In the genomic region with DNA sequence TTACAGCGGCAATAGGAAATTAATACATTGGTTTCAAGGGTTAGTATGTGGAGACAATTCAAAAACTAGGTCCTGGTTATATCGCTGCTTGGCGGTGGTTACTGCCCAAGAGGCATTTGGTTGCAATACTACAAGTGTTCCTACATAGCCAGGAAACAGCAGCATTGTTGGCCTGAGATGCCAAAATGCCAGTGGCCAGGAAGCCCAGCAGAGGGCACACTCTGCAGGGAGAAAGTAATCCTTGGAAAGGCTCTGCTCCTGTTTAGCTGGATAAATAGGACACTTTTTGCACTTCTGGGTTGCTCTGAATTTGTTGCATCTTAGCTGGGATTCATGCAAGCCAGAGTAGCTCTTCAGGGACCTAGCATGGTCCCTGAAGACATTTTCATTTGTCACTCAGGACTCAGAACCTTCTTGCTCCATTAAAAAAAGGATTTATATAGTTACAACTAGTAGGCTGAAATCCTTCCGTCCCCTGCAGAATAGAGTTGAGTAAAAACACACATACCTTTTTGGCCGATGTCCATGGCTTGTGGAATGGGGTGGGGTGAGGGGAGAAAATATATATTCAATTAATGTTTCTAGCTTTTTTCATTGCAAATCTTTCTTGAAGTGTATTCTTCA, we compare ENCODE assay signal across 10 cellular contexts. TPM values are rescaled to one million over a fixed set of nuclear protein-coding genes. Genes with fewer than 3 reads are reported as not detected.
DNase-seq lines count a peak whose midpoint lies in the region; ATAC-seq and TF ChIP-seq lines count a peak whose summit lies in the region.
"Had no signal": no experiment of that assay in that cellular context is flagged by ENCODE, and none has a peak within 500 bp of the region (broad histone marks: within the 10 kb centered on the region; RNA-seq: fewer than 3 reads in every experiment).

No MANE protein-coding gene starts in this region.

- H3K36me3 ChIP-seq in kidney epithelial cell (ENCODE audit: control insufficient read depth, insufficient read depth, low read length) (no peaks in the 10 kb centered on the region), aorta (ENCODE audit: control insufficient read depth in 1 of 2, insufficient read depth in 2 of 2, low read length in 1 of 2) (no peaks in the 10 kb centered on the region)

- H3K27me3 ChIP-seq in kidney epithelial cell (ENCODE audit: control insufficient read depth, insufficient read depth, low read length) (no peaks in the 10 kb centered on the region), aorta (ENCODE audit: control insufficient read depth in 1 of 2, insufficient read depth in 2 of 2, low read length in 1 of 2) (no peaks in the 10 kb centered on the region)

- no peaks in the 10 kb centered on the region for H3K36me3 Mint-ChIP-seq in activated T-cell treated with anti-CD3 and anti-CD28 coated beads, Interleukin-2, amount 50 U/mL, for 72 hours (ENCODE audit: insufficient read depth in 2 of 2)

- no peak overlapping the region for H3K4me3 ChIP-seq in GM12875 (ENCODE audit: low read depth, low read length)
- no peak overlapping the region for H3K4me3 ChIP-seq in kidney epithelial cell (ENCODE audit: low read depth, low read length)
- no peak overlapping the region for H3K4me3 ChIP-seq in aorta (ENCODE audit: low read length in 2 of 2)

- no peak overlapping the region for H3K27ac Mint-ChIP-seq in activated T-cell treated with anti-CD3 and anti-CD28 coated beads, Interleukin-2, amount 50 U/mL, for 72 hours

- peak; percentile 76 for ATAC-seq in aorta (ENCODE audit: low FRiP score)
- ATAC-seq in GM21526 (IDR thresholded peaks at IDR 0.05; ENCODE audit: low FRiP score, unreplicated experiment), result no peak
- no peak for ATAC-seq in activated T-cell treated with anti-CD3 and anti-CD28 coated beads, Interleukin-2, amount 50 U/mL, for 72 hours (replicated peaks in 1 of 2)

- intact Hi-C loops in aorta (cut with DNase I), result loop anchor here (1.0 to 5.0 kb wide), 2 partner anchors 524 kb away; no protein-coding TSS in a partner anchor

- no peak overlapping the region for H3K27ac ChIP-seq in aorta (ENCODE audit: low read depth in 1 of 2, low read length in 2 of 2)
- H3K27ac ChIP-seq: epithelial cell of prostate had no signal

- H3K9me3 Mint-ChIP-seq in activated T-cell treated with anti-CD3 and anti-CD28 coated beads, Interleukin-2, amount 50 U/mL, for 72 hours, result no peaks in the 10 kb centered on the region

- H3K9me3 ChIP-seq in aorta (ENCODE audit: control insufficient read depth, low read length), result no peaks in the 10 kb centered on the region

- TF ChIP-seq CTCF in GM12875 (IDR thresholded peaks at IDR 0.05; ENCODE audit: borderline replicate concordance, insufficient read depth, low read depth, low read length), result peak; percentile 60
- TF ChIP-seq CTCF in kidney epithelial cell (IDR thresholded peaks at IDR 0.05; ENCODE audit: insufficient read depth, low read length, poor library complexity, severe bottlenecking), result peak; percentile 72

- in situ Hi-C loops in T47D (cut with HindIII; ENCODE audit: low pct_unique_long_range_greater_than_20kb, low sequenced_read_pairs), result no loop called here

- no peaks in the 10 kb centered on the region for H3K4me1 Mint-ChIP-seq in activated T-cell treated with anti-CD3 and anti-CD28 coated beads, Interleukin-2, amount 50 U/mL, for 72 hours (ENCODE audit: low read depth)

- peak; percentile 80 for DNase-seq in AG08395 (ENCODE audit: low spot score)
- peak; percentile 16 for DNase-seq in NCI-H226
- DNase-seq in T47D (ENCODE audit: low read depth in 1 of 2, low spot score in 1 of 2), result peak; percentile 31 to 57
- no peak for DNase-seq in kidney epithelial cell (ENCODE audit: low read depth)
- DNase-seq in aorta, result peak in 1 of 2 donors; percentile 63
- no peak for DNase-seq in activated T-cell treated with anti-CD3 and anti-CD28 coated beads, Interleukin-2, amount 50 U/mL, for 72 hours

- H3K4me1 ChIP-seq in aorta (ENCODE audit: control insufficient read depth in 1 of 2, insufficient read depth in 2 of 2, low read length in 2 of 2), result no peaks in the 10 kb centered on the region

- no peak overlapping the region for H3K4me3 Mint-ChIP-seq in activated T-cell treated with anti-CD3 and anti-CD28 coated beads, Interleukin-2, amount 50 U/mL, for 72 hours

- WGBS in aorta, 2 donors, result 12 to 24% methylated on average over 5 of the region's 5 CpGs

- H3K27me3 Mint-ChIP-seq in activated T-cell treated with anti-CD3 and anti-CD28 coated beads, Interleukin-2, amount 50 U/mL, for 72 hours (ENCODE audit: low read depth), result peaks cover 39% of the 10 kb centered on the region

RNA-seq across cellular contexts. Expression of gene GPR119, which starts 8.1 kb away (rescaled TPM):
- total RNA-seq in kidney epithelial cell (not detected in 2 replicates), aorta (not detected)
- polyA plus RNA-seq in aorta, result not detected
- not detected for total RNA-seq in activated T-cell treated with anti-CD3 and anti-CD28 coated beads, Interleukin-2, amount 50 U/mL, for 72 hours
- total RNA-seq: urinary bladder had no signal
- polyA plus RNA-seq: urinary bladder had no signal

RNA-seq across cellular contexts. Expression of gene RBMX2, which starts 8.2 kb away (rescaled TPM):
- 18.9 and 27.7 TPM in 2 replicates for total RNA-seq in kidney epithelial cell
- total RNA-seq in aorta, result 10 to 100 TPM; 18.5 to 19.4 TPM
- polyA plus RNA-seq in aorta, result 10 to 100 TPM; 22.3 to 50.3 TPM
- 10 to 100 TPM; 34.4 to 35.3 TPM for total RNA-seq in activated T-cell treated with anti-CD3 and anti-CD28 coated beads, Interleukin-2, amount 50 U/mL, for 72 hours

RNA-seq across cellular contexts. Expression of gene SLC25A14, which starts 53.8 kb away (rescaled TPM):
- 8.7 and 11.1 TPM in 2 replicates for total RNA-seq in kidney epithelial cell
- total RNA-seq in aorta, result 10 to 100 TPM; 10.5 to 14.7 TPM
- 10 to 100 TPM; 12.0 to 27.2 TPM for polyA plus RNA-seq in aorta
- 10 to 100 TPM; 14.2 to 14.3 TPM for total RNA-seq in activated T-cell treated with anti-CD3 and anti-CD28 coated beads, Interleukin-2, amount 50 U/mL, for 72 hours

Comparison
In these comparisons a context has a peak if more than half of its experiments do, and no peak if none do; other contexts are left out.
1. DNase-seq: peak in AG08395 (single experiment), NCI-H226 (single experiment) and T47D (2 of 2); none in kidney epithelial cell (single experiment) and activated T-cell treated with anti-CD3 and anti-CD28 coated beads, Interleukin-2, amount 50 U/mL, for 72 hours (0 of 2).